ENCODE assay signal across 25 cellular contexts in genomic region chr1:35497571-35497970, GRCh38. TPM values are rescaled to one million over a fixed set of nuclear protein-coding genes. Genes with fewer than 3 reads are reported as not detected.
DNase-seq lines count a peak whose midpoint lies in the region; ATAC-seq, FAIRE-seq and TF ChIP-seq lines count a peak whose summit lies in the region.
"Had no signal": no experiment of that assay in that cellular context is flagged by ENCODE, and none has a peak within 500 bp of the region (broad histone marks: within the 10 kb centered on the region; RNA-seq: fewer than 3 reads in every experiment).

No MANE protein-coding gene starts in this region.

- POLR2A ChIA-PET in HepG2 (lab: Yijun Ruan, JAX) = no interaction called here

- H3K27me3 ChIP-seq in HepG2 (ENCODE audit: control insufficient read depth in 1 of 2, insufficient read depth in 2 of 2, low read length in 2 of 2) (no peaks in the 10 kb centered on the region), right lobe of liver (no peaks in the 10 kb centered on the region), spleen (replicated peaks in 1 of 7) (no peaks in the 10 kb centered on the region)

- no peak overlapping the region for H2AFZ ChIP-seq in HepG2 (ENCODE audit: low read length)

- CTCF ChIA-PET in HepG2 (lab: Yijun Ruan, JAX; ENCODE audit: low intra/inter-chr PET ratio, low total read pairs) = no interaction called here

- ATAC-seq in HepG2 (no peak), right lobe of liver (no peak), T-helper 17 cell (no peak), GM19463 (IDR thresholded peaks at IDR 0.05; ENCODE audit: unreplicated experiment) (no peak)

- H3K36me3 ChIP-seq in HepG2 (replicated peaks in 1 of 2; ENCODE audit: control insufficient read depth in 1 of 2, insufficient read depth in 2 of 2, low read length in 2 of 2) = peaks cover 0 to 4% of the 10 kb centered on the region in 2 experiments; a peak in 2 of 5 replicates
- peaks cover 0 to 2% (median 0%) of the 10 kb centered on the region in 4 donors for H3K36me3 ChIP-seq in right lobe of liver
- H3K36me3 ChIP-seq in spleen = peaks cover 0 to 29% (median 0%) of the 10 kb centered on the region in 6 donors
- H3K36me3 ChIP-seq: HAP-1 had no signal

- H4K20me1 ChIP-seq in HepG2 (ENCODE audit: insufficient read depth, low read length) = no peaks in the 10 kb centered on the region

- BruUV-seq in HepG2 (replicated peaks; lab: Mats Ljungman, UMichigan) = no TSS peak

- H3K36me3 Mint-ChIP-seq in T-helper 17 cell (ENCODE audit: low read depth) = peaks cover 4% of the 10 kb centered on the region

- TF ChIP-seq CTCF in HepG2 (CRISPR knock-in tag; IDR thresholded peaks at IDR 0.05) = no peak
- no peak for TF ChIP-seq CTCF in right lobe of liver (IDR thresholded peaks at IDR 0.05)
- no peak for TF ChIP-seq CTCF in spleen (IDR thresholded peaks at IDR 0.05 in 8 of 11, conservative IDR thresholded peaks at IDR 0.05 in 3 of 11)

- H3K4me3 Mint-ChIP-seq in T-helper 17 cell = no peak overlapping the region

- WGBS in HepG2 (ENCODE audit: low lambda C conversion rate) = 94% methylated on average over 2 of the region's 2 CpGs
- WGBS in right lobe of liver (ENCODE audit: insufficient coverage, low coverage, low lambda C conversion rate, missing lambda C conversion rate) = 87% methylated on average over 2 of the region's 2 CpGs
- 65 to 94% (median 94%) methylated on average over 2 of the region's 2 CpGs for WGBS in spleen, 5 donors

- no peaks in the 10 kb centered on the region for H3K79me2 ChIP-seq in HepG2 (ENCODE audit: insufficient read depth, low read length)

- H3K4me1 Mint-ChIP-seq in T-helper 17 cell = peaks cover 31% of the 10 kb centered on the region

- no peak for TF ChIP-seq POLR2A in HepG2 (IDR thresholded peaks at IDR 0.05; ENCODE audit: insufficient read depth in 1 of 2, low read depth in 2 of 2, low read length in 2 of 2)
- no peak for TF ChIP-seq POLR2A in right lobe of liver (IDR thresholded peaks at IDR 0.05)
- no peak for TF ChIP-seq POLR2A in spleen (IDR thresholded peaks at IDR 0.05)

- peak overlapping the region; percentile 99 for H3K27ac Mint-ChIP-seq in T-helper 17 cell

- in situ Hi-C loops in HepG2 (cut with HindIII; ENCODE audit: extremely low pct_ligation_motif_present, low pct_unique_long_range_greater_than_20kb) = no loop called here

- no peak for TF ChIP-seq RAD21 in HepG2 (CRISPR knock-in tag; IDR thresholded peaks at IDR 0.05)

- H3K4me1 ChIP-seq in HepG2 (ENCODE audit: insufficient read depth, low read length) (no peaks in the 10 kb centered on the region), right lobe of liver (no peaks in the 10 kb centered on the region), spleen (peaks cover 0 to 14% (median 3%) of the 10 kb centered on the region in 6 donors)
- H3K4me1 ChIP-seq: Caco-2, HAP-1 had no signal

- H3K27ac ChIP-seq in HepG2 (ENCODE audit: extremely low read length, insufficient read depth, low read length) (no peak overlapping the region), right lobe of liver (no peak overlapping the region), spleen (no peak overlapping the region)
- H3K27ac ChIP-seq: HL-60, RWPE1, SK-N-MC had no signal

- no peak for FAIRE-seq in HepG2 (lab: Jason Lieb, UNC)
- FAIRE-seq: G401.6 had no signal

- H3K4me2 ChIP-seq in HepG2 (ENCODE audit: low read depth, low read length) = no peak overlapping the region

- no peaks in the 10 kb centered on the region for H3K27me3 Mint-ChIP-seq in T-helper 17 cell

- intact Hi-C loops in HepG2 (cut with micrococcal nuclease; ENCODE audit: unreplicated experiment) = no loop called here
- intact Hi-C loops in right lobe of liver (cut with DNase I) = no loop called here
- intact Hi-C loops in spleen (cut with DNase I; ENCODE audit: low total_unique reads) = no loop called here

- TF ChIP-seq EP300 in HepG2 (IDR thresholded peaks at IDR 0.05; ENCODE audit: low read depth in 2 of 2, low read length in 2 of 2) = no peak
- TF ChIP-seq EP300 in HepG2 (CRISPR knock-in tag; IDR thresholded peaks at IDR 0.05; ENCODE audit: borderline replicate concordance) = no peak

- H3K9ac ChIP-seq in HepG2 (ENCODE audit: insufficient read depth, low read depth, low read length) = no peak overlapping the region

- H3K4me3 ChIP-seq in HepG2 (replicated peaks in 1 of 3; ENCODE audit: insufficient read depth in 1 of 3, low read depth in 2 of 3, low read length in 3 of 3) (no peak overlapping the region), right lobe of liver (no peak overlapping the region), spleen (no peak overlapping the region)
- H3K4me3 ChIP-seq: HAP-1, SK-N-MC had no signal

- DNase-seq in HepG2 (ENCODE audit: low spot score) = no peak
- DNase-seq in right lobe of liver = no peak
- DNase-seq in T-helper 17 cell = no peak
- peak; percentile 10 for DNase-seq in globus pallidus (ENCODE audit: low spot score)
- DNase-seq in SKM-1 treated with dmso at 0.1 percent for 144 hours (lab: John Stamatoyannopoulos, UW; ENCODE audit: unreplicated experiment) = no peak
- DNase-seq in NOMO-1 (lab: John Stamatoyannopoulos, UW; ENCODE audit: unreplicated experiment in 2 of 2) = no peak
- no peak for DNase-seq in spleen
- DNase-seq: Caco-2; GOT3; Kasumi-1; NCI-H1092 treated with DMSO at 0.1 percent for 48 hours; NCI-H1436; NCI-H1930; NCI-H446 treated with DMSO at 0.1 percent for 48 hours; NCI-H526; NCI-H82; NK-92 treated with Interleukin-12 subunit alpha and Interleukin-12 subunit beta, amount 100 ng/mL, for 24 hours; SHP77 treated with DMSO at 0.1 percent for 48 hours; SW 1271 had no signal

- H3K9me3 ChIP-seq in HepG2 (ENCODE audit: low read length) (peaks cover 3% of the 10 kb centered on the region; the same call in 1 of the 2 replicates), right lobe of liver (peaks cover 0 to 6% (median 0%) of the 10 kb centered on the region in 4 donors), T-helper 17 cell (ENCODE audit: control insufficient read depth, low read length, poor library complexity, severe bottlenecking) (no peaks in the 10 kb centered on the region), spleen (peaks cover 0 to 4% (median 0%) of the 10 kb centered on the region in 8 donors)
- H3K9me3 ChIP-seq: Caco-2, HAP-1 had no signal

TF ChIP-seq in HepG2, 621 proteins besides CTCF, POLR2A, EP300 and RAD21:
- 0 out of 2 replicates have a peak, but pooled peaks have one; percentile 29 for TF ChIP-seq CEBPG (CRISPR knock-in tag; IDR thresholded peaks at IDR 0.05)
- TF ChIP-seq HINFP (CRISPR knock-in tag; IDR thresholded peaks at IDR 0.05; ENCODE audit: low read depth) = no peak
- no peak for TF ChIP-seq E2F5 (CRISPR knock-in tag; conservative IDR thresholded peaks at IDR 0.05)
- TF ChIP-seq CEBPB (IDR thresholded peaks at IDR 0.05; ENCODE audit: borderline replicate concordance, low read depth, low read length) = peak; percentile 53
- no peak for TF ChIP-seq NCOR1 (IDR thresholded peaks at IDR 0.05; ENCODE audit: borderline replicate concordance, low read length)
- no peak for TF ChIP-seq ZFX (CRISPR knock-in tag; IDR thresholded peaks at IDR 0.05; ENCODE audit: low read depth)

RNA-seq across cellular contexts. Expression of gene KIAA0319L, which starts 59.6 kb away (rescaled TPM):
- total RNA-seq in HepG2 (2016; rRNA removed; fragmentation: Illumina TruSeq; extraction: Trizol) (15.9 and 33.4 TPM in 2 replicates), right lobe of liver (10 to 100 TPM; 35.3 to 84.9 (median 54.3) TPM), T-helper 17 cell (10 to 100 TPM; 58.8 to 79.0 TPM), spleen (100 to 1,000 TPM in 1 of 7 donors, 10 to 100 TPM in 6; 52.2 to 103 (median 68.9) TPM)
- 9.6 and 9.8 TPM in 2 replicates for total RNA-seq in HepG2 (2016; cell fraction: cytosol; rRNA removed; fragmentation: Illumina TruSeq; extraction: Trizol; ENCODE audit: low read depth)
- total RNA-seq in HepG2 (2016; cell fraction: insoluble cytoplasmic fraction; rRNA removed; fragmentation: Illumina TruSeq; extraction: Trizol) = 14.8 and 30.6 TPM in 2 replicates
- total RNA-seq in HepG2 (2016; cell fraction: membrane; rRNA removed; fragmentation: Illumina TruSeq; extraction: Trizol) = 17.2 and 17.3 TPM in 2 replicates
- total RNA-seq in HepG2 (2016; cell fraction: nucleus; rRNA removed; fragmentation: Illumina TruSeq; extraction: Trizol) = 54.0 and 56.5 TPM in 2 replicates
- polyA plus RNA-seq in HepG2 (2011; rRNA removed) (74.3 and 82.6 TPM in 2 replicates), spleen (10 to 100 TPM; 10.5 to 18.5 (median 14.9) TPM)
- polyA plus RNA-seq in HepG2 (2011; cell fraction: cytosol; rRNA removed) = 42.1 and 57.2 TPM in 2 replicates
- polyA plus RNA-seq in HepG2 (2011; cell fraction: nucleus; rRNA removed) = 80.2 and 103 TPM in 2 replicates
- polyA plus RNA-seq in HepG2 (2012) = 46.0 and 51.9 TPM in 2 replicates
- 2.8 and 3.0 TPM in 2 replicates for polyA plus RNA-seq in HepG2 (2016; cell fraction: cytosol; fragmentation: Illumina TruSeq; extraction: Trizol; ENCODE audit: low read depth)
- polyA plus RNA-seq in HepG2 (2016; cell fraction: insoluble cytoplasmic fraction; fragmentation: Illumina TruSeq; extraction: Trizol; ENCODE audit: low read depth) = 8.0 and 11.3 TPM in 2 replicates
- 7.6 and 8.2 TPM in 2 replicates for polyA plus RNA-seq in HepG2 (2016; cell fraction: membrane; fragmentation: Illumina TruSeq; extraction: Trizol; ENCODE audit: low read depth)
- 50.7 and 54.2 TPM in 2 replicates for polyA plus RNA-seq in HepG2 (2016; cell fraction: nucleus; fragmentation: Illumina TruSeq; extraction: Trizol; ENCODE audit: insufficient read depth, low read depth)
- 53.1 and 74.5 TPM in 2 replicates for polyA minus RNA-seq in HepG2 (2011; rRNA and poly(A)+ RNA removed; ENCODE audit: low replicate concordance)
- 37.6 and 52.7 TPM in 2 replicates for polyA minus RNA-seq in HepG2 (2011; cell fraction: cytosol; rRNA and poly(A)+ RNA removed)
- 116 and 145 TPM in 2 replicates for polyA minus RNA-seq in HepG2 (2011; cell fraction: nucleus; rRNA and poly(A)+ RNA removed)
